1 cellular context compared by ENCODE assay signal in genomic region chr17:13084420-13084819, GRCh38.
TF ChIP-seq lines count a peak whose summit lies in the region.

No MANE protein-coding gene starts in this region.

TF ChIP-seq in GM12878, 131 proteins besides CTCF, POLR2A, EP300 and RAD21 (continued from another document):
- TF ChIP-seq IKZF1 (conservative IDR thresholded peaks at IDR 0.05) (peak; percentile 30; the same call in 1 of the 2 replicates), ZNF217 (IDR thresholded peaks at IDR 0.05) (no peak; the same call in 1 of the 2 replicates)
